In the genomic region with DNA sequence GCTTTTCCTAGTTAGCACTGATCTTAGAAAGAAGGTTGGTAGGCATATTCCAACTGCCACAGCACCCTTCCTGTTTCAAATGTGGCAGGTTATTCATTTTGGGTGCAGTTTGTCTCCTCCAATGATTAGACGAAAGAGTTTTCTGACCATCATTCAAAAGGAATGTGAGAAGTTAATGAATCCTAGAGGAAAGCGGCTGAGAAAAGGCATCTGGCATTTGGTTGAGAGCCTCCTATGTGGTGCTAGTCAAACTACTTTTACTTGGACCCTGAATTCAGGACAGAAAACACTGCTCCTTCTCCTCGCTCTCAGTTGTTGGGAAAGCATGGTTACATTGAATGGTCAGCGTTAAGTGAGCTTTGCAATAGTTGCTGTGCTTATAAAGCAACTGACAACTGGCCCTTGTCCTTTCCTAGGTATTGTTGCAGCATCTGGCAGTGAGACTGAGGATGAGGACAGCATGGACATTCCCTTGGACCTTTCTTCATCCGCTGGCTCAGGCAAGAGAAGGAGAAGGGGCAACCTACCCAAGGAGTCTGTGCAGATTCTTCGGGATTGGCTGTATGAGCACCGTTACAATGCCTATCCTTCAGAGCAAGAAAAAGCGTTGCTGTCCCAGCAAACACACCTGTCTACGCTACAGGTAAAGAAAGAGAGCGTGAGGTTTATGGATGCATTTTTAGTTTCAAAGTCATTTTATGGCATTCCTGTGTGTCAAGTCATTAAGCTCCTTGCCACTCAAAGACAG, we compare ENCODE assay signal across 1 cellular context.
A peak's percentile ranks its signal among the peaks of the same experiment; 100 is the strongest.
TF ChIP-seq lines count a peak whose summit lies in the region.

No MANE protein-coding gene starts in this region.

TF ChIP-seq in HepG2, 621 proteins besides CTCF, POLR2A, EP300 and RAD21 (continued from another document and continues in another):
- TF ChIP-seq ZNF383 (CRISPR knock-in tag; IDR thresholded peaks at IDR 0.05; ENCODE audit: borderline replicate concordance), result no peak
- TF ChIP-seq, protein P1, sequence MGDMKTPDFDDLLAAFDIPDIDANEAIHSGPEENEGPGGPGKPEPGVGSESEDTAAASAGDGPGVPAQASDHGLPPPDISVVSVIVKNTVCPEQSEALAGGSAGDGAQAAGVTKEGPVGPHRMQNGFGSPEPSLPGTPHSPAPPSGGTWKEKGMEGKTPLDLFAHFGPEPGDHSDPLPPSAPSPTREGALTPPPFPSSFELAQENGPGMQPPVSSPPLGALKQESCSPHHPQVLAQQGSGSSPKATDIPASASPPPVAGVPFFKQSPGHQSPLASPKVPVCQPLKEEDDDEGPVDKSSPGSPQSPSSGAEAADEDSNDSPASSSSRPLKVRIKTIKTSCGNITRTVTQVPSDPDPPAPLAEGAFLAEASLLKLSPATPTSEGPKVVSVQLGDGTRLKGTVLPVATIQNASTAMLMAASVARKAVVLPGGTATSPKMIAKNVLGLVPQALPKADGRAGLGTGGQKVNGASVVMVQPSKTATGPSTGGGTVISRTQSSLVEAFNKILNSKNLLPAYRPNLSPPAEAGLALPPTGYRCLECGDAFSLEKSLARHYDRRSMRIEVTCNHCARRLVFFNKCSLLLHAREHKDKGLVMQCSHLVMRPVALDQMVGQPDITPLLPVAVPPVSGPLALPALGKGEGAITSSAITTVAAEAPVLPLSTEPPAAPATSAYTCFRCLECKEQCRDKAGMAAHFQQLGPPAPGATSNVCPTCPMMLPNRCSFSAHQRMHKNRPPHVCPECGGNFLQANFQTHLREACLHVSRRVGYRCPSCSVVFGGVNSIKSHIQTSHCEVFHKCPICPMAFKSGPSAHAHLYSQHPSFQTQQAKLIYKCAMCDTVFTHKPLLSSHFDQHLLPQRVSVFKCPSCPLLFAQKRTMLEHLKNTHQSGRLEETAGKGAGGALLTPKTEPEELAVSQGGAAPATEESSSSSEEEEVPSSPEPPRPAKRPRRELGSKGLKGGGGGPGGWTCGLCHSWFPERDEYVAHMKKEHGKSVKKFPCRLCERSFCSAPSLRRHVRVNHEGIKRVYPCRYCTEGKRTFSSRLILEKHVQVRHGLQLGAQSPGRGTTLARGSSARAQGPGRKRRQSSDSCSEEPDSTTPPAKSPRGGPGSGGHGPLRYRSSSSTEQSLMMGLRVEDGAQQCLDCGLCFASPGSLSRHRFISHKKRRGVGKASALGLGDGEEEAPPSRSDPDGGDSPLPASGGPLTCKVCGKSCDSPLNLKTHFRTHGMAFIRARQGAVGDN (CRISPR knock-in tag; IDR thresholded peaks at IDR 0.05), result no peak
- no peak for TF ChIP-seq ATM (IDR thresholded peaks at IDR 0.05; ENCODE audit: borderline replicate concordance)
- TF ChIP-seq CREB1 (IDR thresholded peaks at IDR 0.05), result no peak
- no peak for TF ChIP-seq CREB1 (CRISPR knock-in tag; IDR thresholded peaks at IDR 0.05)
- no peak for TF ChIP-seq U2AF2 (IDR thresholded peaks at IDR 0.05; ENCODE audit: low read depth, low read length)
- TF ChIP-seq, protein P2, sequence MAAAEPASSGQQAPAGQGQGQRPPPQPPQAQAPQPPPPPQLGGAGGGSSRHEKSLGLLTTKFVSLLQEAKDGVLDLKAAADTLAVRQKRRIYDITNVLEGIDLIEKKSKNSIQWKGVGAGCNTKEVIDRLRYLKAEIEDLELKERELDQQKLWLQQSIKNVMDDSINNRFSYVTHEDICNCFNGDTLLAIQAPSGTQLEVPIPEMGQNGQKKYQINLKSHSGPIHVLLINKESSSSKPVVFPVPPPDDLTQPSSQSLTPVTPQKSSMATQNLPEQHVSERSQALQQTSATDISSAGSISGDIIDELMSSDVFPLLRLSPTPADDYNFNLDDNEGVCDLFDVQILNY (CRISPR knock-in tag; conservative IDR thresholded peaks at IDR 0.05), result no peak
- no peak for TF ChIP-seq ZNF12 (CRISPR knock-in tag; IDR thresholded peaks at IDR 0.05)
- TF ChIP-seq BRCA1 (CRISPR knock-in tag; IDR thresholded peaks at IDR 0.05), result no peak
- TF ChIP-seq ZZZ3 (CRISPR knock-in tag; IDR thresholded peaks at IDR 0.05; ENCODE audit: borderline replicate concordance), result no peak
- TF ChIP-seq, protein P3, sequence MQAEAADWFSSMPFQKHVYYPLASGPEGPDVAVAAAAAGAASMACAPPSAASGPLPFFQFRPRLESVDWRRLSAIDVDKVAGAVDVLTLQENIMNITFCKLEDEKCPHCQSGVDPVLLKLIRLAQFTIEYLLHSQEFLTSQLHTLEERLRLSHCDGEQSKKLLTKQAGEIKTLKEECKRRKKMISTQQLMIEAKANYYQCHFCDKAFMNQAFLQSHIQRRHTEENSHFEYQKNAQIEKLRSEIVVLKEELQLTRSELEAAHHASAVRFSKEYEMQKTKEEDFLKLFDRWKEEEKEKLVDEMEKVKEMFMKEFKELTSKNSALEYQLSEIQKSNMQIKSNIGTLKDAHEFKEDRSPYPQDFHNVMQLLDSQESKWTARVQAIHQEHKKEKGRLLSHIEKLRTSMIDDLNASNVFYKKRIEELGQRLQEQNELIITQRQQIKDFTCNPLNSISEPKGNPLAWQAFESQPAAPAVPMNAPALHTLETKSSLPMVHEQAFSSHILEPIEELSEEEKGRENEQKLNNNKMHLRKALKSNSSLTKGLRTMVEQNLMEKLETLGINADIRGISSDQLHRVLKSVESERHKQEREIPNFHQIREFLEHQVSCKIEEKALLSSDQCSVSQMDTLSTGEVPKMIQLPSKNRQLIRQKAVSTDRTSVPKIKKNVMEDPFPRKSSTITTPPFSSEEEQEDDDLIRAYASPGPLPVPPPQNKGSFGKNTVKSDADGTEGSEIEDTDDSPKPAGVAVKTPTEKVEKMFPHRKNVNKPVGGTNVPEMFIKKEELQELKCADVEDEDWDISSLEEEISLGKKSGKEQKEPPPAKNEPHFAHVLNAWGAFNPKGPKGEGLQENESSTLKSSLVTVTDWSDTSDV (CRISPR knock-in tag; IDR thresholded peaks at IDR 0.05), result no peak
- no peak for TF ChIP-seq ZNF333 (CRISPR knock-in tag; IDR thresholded peaks at IDR 0.05; ENCODE audit: borderline replicate concordance)
- no peak for TF ChIP-seq ZNF619 (CRISPR knock-in tag; IDR thresholded peaks at IDR 0.05)
- no peak for TF ChIP-seq NFYB (CRISPR knock-in tag; IDR thresholded peaks at IDR 0.05)
- TF ChIP-seq, protein P4, sequence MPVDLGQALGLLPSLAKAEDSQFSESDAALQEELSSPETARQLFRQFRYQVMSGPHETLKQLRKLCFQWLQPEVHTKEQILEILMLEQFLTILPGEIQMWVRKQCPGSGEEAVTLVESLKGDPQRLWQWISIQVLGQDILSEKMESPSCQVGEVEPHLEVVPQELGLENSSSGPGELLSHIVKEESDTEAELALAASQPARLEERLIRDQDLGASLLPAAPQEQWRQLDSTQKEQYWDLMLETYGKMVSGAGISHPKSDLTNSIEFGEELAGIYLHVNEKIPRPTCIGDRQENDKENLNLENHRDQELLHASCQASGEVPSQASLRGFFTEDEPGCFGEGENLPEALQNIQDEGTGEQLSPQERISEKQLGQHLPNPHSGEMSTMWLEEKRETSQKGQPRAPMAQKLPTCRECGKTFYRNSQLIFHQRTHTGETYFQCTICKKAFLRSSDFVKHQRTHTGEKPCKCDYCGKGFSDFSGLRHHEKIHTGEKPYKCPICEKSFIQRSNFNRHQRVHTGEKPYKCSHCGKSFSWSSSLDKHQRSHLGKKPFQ (CRISPR knock-in tag; IDR thresholded peaks at IDR 0.05; ENCODE audit: insufficient replicate concordance), result no peak
- TF ChIP-seq MIER3 (CRISPR knock-in tag; IDR thresholded peaks at IDR 0.05; ENCODE audit: borderline replicate concordance), result no peak
- TF ChIP-seq ZNF629 (CRISPR knock-in tag; conservative IDR thresholded peaks at IDR 0.05), result no peak
- TF ChIP-seq JDP2 (CRISPR knock-in tag; IDR thresholded peaks at IDR 0.05; ENCODE audit: borderline replicate concordance), result no peak
- TF ChIP-seq, protein P5, sequence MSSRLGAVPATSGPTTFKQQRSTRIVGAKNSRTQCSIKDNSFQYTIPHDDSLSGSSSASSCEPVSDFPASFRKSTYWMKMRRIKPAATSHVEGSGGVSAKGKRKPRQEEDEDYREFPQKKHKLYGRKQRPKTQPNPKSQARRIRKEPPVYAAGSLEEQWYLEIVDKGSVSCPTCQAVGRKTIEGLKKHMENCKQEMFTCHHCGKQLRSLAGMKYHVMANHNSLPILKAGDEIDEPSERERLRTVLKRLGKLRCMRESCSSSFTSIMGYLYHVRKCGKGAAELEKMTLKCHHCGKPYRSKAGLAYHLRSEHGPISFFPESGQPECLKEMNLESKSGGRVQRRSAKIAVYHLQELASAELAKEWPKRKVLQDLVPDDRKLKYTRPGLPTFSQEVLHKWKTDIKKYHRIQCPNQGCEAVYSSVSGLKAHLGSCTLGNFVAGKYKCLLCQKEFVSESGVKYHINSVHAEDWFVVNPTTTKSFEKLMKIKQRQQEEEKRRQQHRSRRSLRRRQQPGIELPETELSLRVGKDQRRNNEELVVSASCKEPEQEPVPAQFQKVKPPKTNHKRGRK (CRISPR knock-in tag; IDR thresholded peaks at IDR 0.05), result no peak
- no peak for TF ChIP-seq ZNF598 (CRISPR knock-in tag; IDR thresholded peaks at IDR 0.05; ENCODE audit: borderline replicate concordance)
- TF ChIP-seq ZSCAN21 (CRISPR knock-in tag; IDR thresholded peaks at IDR 0.05; ENCODE audit: borderline replicate concordance), result no peak
- no peak for TF ChIP-seq ZNF563 (CRISPR knock-in tag; IDR thresholded peaks at IDR 0.05)
- TF ChIP-seq RFX3 (CRISPR knock-in tag; IDR thresholded peaks at IDR 0.05), result no peak
- no peak for TF ChIP-seq PAWR (CRISPR knock-in tag; IDR thresholded peaks at IDR 0.05; ENCODE audit: borderline replicate concordance)
- TF ChIP-seq, protein P6, sequence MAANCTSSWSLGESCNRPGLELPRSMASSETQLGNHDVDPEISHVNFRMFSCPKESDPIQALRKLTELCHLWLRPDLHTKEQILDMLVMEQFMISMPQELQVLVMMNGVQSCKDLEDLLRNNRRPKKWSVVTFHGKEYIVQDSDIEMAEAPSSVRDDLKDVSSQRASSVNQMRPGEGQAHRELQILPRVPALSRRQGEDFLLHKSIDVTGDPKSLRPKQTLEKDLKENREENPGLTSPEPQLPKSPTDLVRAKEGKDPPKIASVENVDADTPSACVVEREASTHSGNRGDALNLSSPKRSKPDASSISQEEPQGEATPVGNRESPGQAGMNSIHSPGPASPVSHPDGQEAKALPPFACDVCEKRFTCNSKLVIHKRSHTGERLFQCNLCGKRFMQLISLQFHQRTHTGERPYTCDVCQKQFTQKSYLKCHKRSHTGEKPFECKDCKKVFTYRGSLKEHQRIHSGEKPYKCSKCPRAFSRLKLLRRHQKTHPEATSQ (CRISPR knock-in tag; IDR thresholded peaks at IDR 0.05; ENCODE audit: borderline replicate concordance), result no peak
- peak; percentile 72 for TF ChIP-seq POLR2G (IDR thresholded peaks at IDR 0.05; ENCODE audit: low read depth, low read length)
- no peak for TF ChIP-seq ZNF616 (CRISPR knock-in tag; IDR thresholded peaks at IDR 0.05; ENCODE audit: low read depth)
- TF ChIP-seq ZNF777 (CRISPR knock-in tag; IDR thresholded peaks at IDR 0.05), result no peak
- no peak for TF ChIP-seq ZNF790 (CRISPR knock-in tag; IDR thresholded peaks at IDR 0.05; ENCODE audit: borderline replicate concordance)
- TF ChIP-seq, protein P7, sequence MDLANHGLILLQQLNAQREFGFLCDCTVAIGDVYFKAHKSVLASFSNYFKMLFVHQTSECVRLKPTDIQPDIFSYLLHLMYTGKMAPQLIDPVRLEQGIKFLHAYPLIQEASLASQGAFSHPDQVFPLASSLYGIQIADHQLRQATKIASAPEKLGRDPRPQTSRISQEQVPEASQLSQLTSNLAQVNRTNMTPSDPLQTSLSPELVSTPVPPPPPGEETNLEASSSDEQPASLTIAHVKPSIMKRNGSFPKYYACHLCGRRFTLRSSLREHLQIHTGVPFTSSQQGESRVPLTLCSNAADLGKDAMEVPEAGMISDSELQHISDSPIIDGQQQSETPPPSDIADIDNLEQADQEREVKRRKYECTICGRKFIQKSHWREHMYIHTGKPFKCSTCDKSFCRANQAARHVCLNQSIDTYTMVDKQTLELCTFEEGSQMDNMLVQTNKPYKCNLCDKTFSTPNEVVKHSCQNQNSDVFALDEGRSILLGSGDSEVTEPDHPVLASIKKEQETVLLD (CRISPR knock-in tag; IDR thresholded peaks at IDR 0.05; ENCODE audit: low read depth), result no peak
- TF ChIP-seq TBX3 (IDR thresholded peaks at IDR 0.05; ENCODE audit: borderline replicate concordance), result no peak
- no peak for TF ChIP-seq ARHGAP35 (CRISPR knock-in tag; IDR thresholded peaks at IDR 0.05; ENCODE audit: borderline replicate concordance)
- TF ChIP-seq JUND (CRISPR knock-in tag; IDR thresholded peaks at IDR 0.05), result no peak
- TF ChIP-seq, protein P8, sequence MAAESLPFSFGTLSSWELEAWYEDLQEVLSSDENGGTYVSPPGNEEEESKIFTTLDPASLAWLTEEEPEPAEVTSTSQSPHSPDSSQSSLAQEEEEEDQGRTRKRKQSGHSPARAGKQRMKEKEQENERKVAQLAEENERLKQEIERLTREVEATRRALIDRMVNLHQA (CRISPR knock-in tag; IDR thresholded peaks at IDR 0.05), result no peak
- TF ChIP-seq ZNF180 (CRISPR knock-in tag; IDR thresholded peaks at IDR 0.05; ENCODE audit: borderline replicate concordance, low read depth), result no peak
- no peak for TF ChIP-seq NFYC (CRISPR knock-in tag; IDR thresholded peaks at IDR 0.05)
- TF ChIP-seq, protein P9, sequence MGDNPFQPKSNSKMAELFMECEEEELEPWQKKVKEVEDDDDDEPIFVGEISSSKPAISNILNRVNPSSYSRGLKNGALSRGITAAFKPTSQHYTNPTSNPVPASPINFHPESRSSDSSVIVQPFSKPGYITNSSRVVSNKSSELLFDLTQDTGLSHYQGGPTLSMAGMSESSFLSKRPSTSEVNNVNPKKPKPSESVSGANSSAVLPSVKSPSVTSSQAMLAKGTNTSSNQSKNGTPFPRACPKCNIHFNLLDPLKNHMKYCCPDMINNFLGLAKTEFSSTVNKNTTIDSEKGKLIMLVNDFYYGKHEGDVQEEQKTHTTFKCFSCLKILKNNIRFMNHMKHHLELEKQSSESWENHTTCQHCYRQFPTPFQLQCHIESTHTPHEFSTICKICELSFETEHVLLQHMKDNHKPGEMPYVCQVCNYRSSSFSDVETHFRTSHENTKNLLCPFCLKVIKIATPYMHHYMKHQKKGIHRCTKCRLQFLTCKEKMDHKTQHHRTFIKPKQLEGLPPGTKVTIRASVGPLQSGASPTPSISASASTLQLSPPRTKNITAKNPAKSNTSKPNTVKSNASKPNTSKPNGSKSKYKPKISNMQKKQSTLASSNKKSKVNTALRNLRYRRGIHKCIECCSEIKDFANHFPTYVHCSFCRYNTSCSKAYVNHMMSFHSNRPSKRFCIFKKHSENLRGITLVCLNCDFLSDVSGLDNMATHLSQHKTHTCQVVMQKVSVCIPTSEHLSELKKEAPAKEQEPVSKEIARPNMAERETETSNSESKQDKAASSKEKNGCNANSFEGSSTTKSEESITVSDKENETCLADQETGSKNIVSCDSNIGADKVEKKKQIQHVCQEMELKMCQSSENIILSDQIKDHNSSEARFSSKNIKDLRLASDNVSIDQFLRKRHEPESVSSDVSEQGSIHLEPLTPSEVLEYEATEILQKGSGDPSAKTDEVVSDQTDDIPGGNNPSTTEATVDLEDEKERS (CRISPR knock-in tag; IDR thresholded peaks at IDR 0.05), result no peak
- TF ChIP-seq MTA1 (CRISPR knock-in tag; IDR thresholded peaks at IDR 0.05; ENCODE audit: borderline replicate concordance), result no peak
- no peak for TF ChIP-seq ARID2 (CRISPR knock-in tag; IDR thresholded peaks at IDR 0.05; ENCODE audit: borderline replicate concordance)
